Comparison of ENCODE assay signal across 1 cellular context in genomic region chr6:27019651-27020552, GRCh38.
TF ChIP-seq lines count a peak whose summit lies in the region.

No MANE protein-coding gene starts in this region.

TF ChIP-seq in GM12878, 131 proteins besides CTCF, POLR2A, EP300 and RAD21 (continued from another document and continues in another):
- TF ChIP-seq BCL3 (IDR thresholded peaks at IDR 0.05; ENCODE audit: borderline replicate concordance, insufficient read depth, low read depth, low read length, poor library complexity, severe bottlenecking) (no peak), PRDM15 (CRISPR knock-in tag; IDR thresholded peaks at IDR 0.05) (no peak), CBX3 (IDR thresholded peaks at IDR 0.05; ENCODE audit: borderline replicate concordance, low read depth) (no peak), MTA2 (IDR thresholded peaks at IDR 0.05; ENCODE audit: low read depth) (no peak), NR2C1 (IDR thresholded peaks at IDR 0.05) (no peak), KLF5 (IDR thresholded peaks at IDR 0.05; ENCODE audit: partially characterized antibody) (no peak), BHLHE40 (IDR thresholded peaks at IDR 0.05; ENCODE audit: borderline replicate concordance in 1 of 2, low read depth in 2 of 2, low read length in 1 of 2) (peak; percentile 30 to 70; a peak in 2 of 4 replicates), CUX1 (IDR thresholded peaks at IDR 0.05; ENCODE audit: insufficient replicate concordance, low read depth, low read length) (no peak), JUND (IDR thresholded peaks at IDR 0.05; ENCODE audit: low read depth, low read length) (no peak), USF1 (IDR thresholded peaks at IDR 0.05; ENCODE audit: borderline replicate concordance, extremely low read length, insufficient read depth, low read depth, low read length) (no peak), POLR2AphosphoS2 (IDR thresholded peaks at IDR 0.05; ENCODE audit: low read depth, low read length) (no peak), ESRRA (IDR thresholded peaks at IDR 0.05; ENCODE audit: low read length) (no peak), PBX3 (IDR thresholded peaks at IDR 0.05; ENCODE audit: insufficient replicate concordance, low read depth, low read length) (no peak), SREBF2 (IDR thresholded peaks at IDR 0.05; ENCODE audit: low read length) (peak; percentile 81), ZBED1 (IDR thresholded peaks at IDR 0.05; ENCODE audit: borderline replicate concordance) (peak; percentile 52; the same call in 1 of the 2 replicates), ELK1 (IDR thresholded peaks at IDR 0.05; ENCODE audit: low read depth, low read length) (peak; percentile 57; the same call in 1 of the 2 replicates), CBX5 (IDR thresholded peaks at IDR 0.05; ENCODE audit: low read depth) (peak; percentile 72), CREB1 (IDR thresholded peaks at IDR 0.05; ENCODE audit: low read depth) (peak; percentile 78), ZZZ3 (IDR thresholded peaks at IDR 0.05; ENCODE audit: control insufficient read depth, insufficient read length, low read depth) (no peak), GABPA (IDR thresholded peaks at IDR 0.05; ENCODE audit: low read depth) (peak; percentile 90), ZNF592 (IDR thresholded peaks at IDR 0.05) (no peak), EGR1 (IDR thresholded peaks at IDR 0.05; ENCODE audit: borderline replicate concordance in 1 of 2, low read depth in 2 of 2, low read length in 2 of 2) (peak in 1 of 2 experiments; percentile 37; a peak in 1 of 3 replicates), KAT2A (conservative IDR thresholded peaks at IDR 0.05; ENCODE audit: control insufficient read depth, low read depth, low read length) (no peak), CEBPB (IDR thresholded peaks at IDR 0.05; ENCODE audit: borderline replicate concordance in 1 of 2, low read depth in 2 of 2, low read length in 2 of 2) (peak in 1 of 2 experiments; percentile 72; a peak in 1 of 4 replicates), NRF1 (conservative IDR thresholded peaks at IDR 0.05; ENCODE audit: low read depth, low read length) (no peak), RFX5 (IDR thresholded peaks at IDR 0.05; ENCODE audit: low read depth, low read length) (no peak), IRF5 (IDR thresholded peaks at IDR 0.05; ENCODE audit: borderline replicate concordance) (no peak), MEF2A (IDR thresholded peaks at IDR 0.05; ENCODE audit: insufficient read depth, low read depth, low read length) (0 out of 2 replicates have a peak, but pooled peaks have one; percentile 21), ATF3 (IDR thresholded peaks at IDR 0.05; ENCODE audit: borderline replicate concordance, extremely low read depth, low read depth, low read length) (no peak), MTA3 (IDR thresholded peaks at IDR 0.05; ENCODE audit: borderline replicate concordance, low read length) (peak; percentile 75; the same call in 1 of the 2 replicates), SPI1 (IDR thresholded peaks at IDR 0.05; ENCODE audit: borderline replicate concordance, insufficient read depth, low read depth, low read length) (0 out of 2 replicates have a peak, but pooled peaks have one; percentile 21), E2F4 (IDR thresholded peaks at IDR 0.05; ENCODE audit: low read depth, low read length) (no peak), HDAC6 (IDR thresholded peaks at IDR 0.05; ENCODE audit: unreplicated experiment) (no peak), RAD51 (IDR thresholded peaks at IDR 0.05) (no peak), STAT1 (conservative IDR thresholded peaks at IDR 0.05) (no peak), POU2F2 (IDR thresholded peaks at IDR 0.05; ENCODE audit: borderline replicate concordance, low read depth, low read length) (no peak), ZNF207 (IDR thresholded peaks at IDR 0.05; ENCODE audit: borderline replicate concordance) (no peak), ZNF622 (IDR thresholded peaks at IDR 0.05) (no peak)
